ENCODE assay signal across 18 cellular contexts in genomic region chrX:48961585-48962091, GRCh38. TPM values are rescaled to one million over a fixed set of nuclear protein-coding genes. Genes with fewer than 3 reads are reported as not detected.
DNase-seq lines count a peak whose midpoint lies in the region; FAIRE-seq and TF ChIP-seq lines count a peak whose summit lies in the region.
"Had no signal": no experiment of that assay in that cellular context is flagged by ENCODE, and none has a peak within 500 bp of the region (broad histone marks: within the 10 kb centered on the region; RNA-seq: fewer than 3 reads in every experiment).

No MANE protein-coding gene starts in this region.

- H3K27ac ChIP-seq in Peyer's patch (peak overlapping the region in 3 of 4 donors; percentile 22 to 85 (median 42)), parathyroid adenoma (peak overlapping the region; percentile 69), WERI-Rb-1 (no peak overlapping the region)
- H3K27ac ChIP-seq: BLaER1 had no signal

- no peak for FAIRE-seq in HTR-8/SVneo (lab: Jason Lieb, UNC)
- no peak for FAIRE-seq in frontal cortex (lab: Jason Lieb, UNC)

- no peak overlapping the region for H3K9ac ChIP-seq in parathyroid adenoma
- H3K9ac ChIP-seq: BLaER1 had no signal

- H3K4me3 ChIP-seq in Peyer's patch (no peak overlapping the region), parathyroid adenoma (ENCODE audit: low read depth, low read length) (no peak overlapping the region), WERI-Rb-1 (ENCODE audit: low read depth, low read length) (no peak overlapping the region)
- H3K4me3 ChIP-seq: BLaER1, mucosa of descending colon had no signal

- no peak for TF ChIP-seq POLR2A in Peyer's patch (IDR thresholded peaks at IDR 0.05)
- TF ChIP-seq POLR2A in erythroblast (IDR thresholded peaks at IDR 0.05; ENCODE audit: low read length), result peak; percentile 74

- H3K36me3 ChIP-seq in Peyer's patch (no peaks in the 10 kb centered on the region), parathyroid adenoma (ENCODE audit: control insufficient read depth, insufficient read depth, low read length) (no peaks in the 10 kb centered on the region), WERI-Rb-1 (no peaks in the 10 kb centered on the region)

- DNase-seq in HuH-7 (ENCODE audit: low spot score) (peak; percentile 60), Peyer's patch (peak in 2 of 3 donors; percentile 38 to 57), erythroblast (lab: John Stamatoyannopoulos, UW) (peak; percentile 93 to 96), HTR-8/SVneo (ENCODE audit: insufficient read length, low spot score) (no peak), GM03348 (ENCODE audit: low spot score) (no peak), frontal cortex (ENCODE audit: low spot score in 2 of 2) (no peak), WERI-Rb-1 (no peak)
- DNase-seq: activated CD4-positive, alpha-beta T cell treated with anti-CD3 and anti-CD28 coated beads, Interleukin-2, amount 50 U/mL, for 48 hours; anterior cingulate cortex; DMS53; foreskin melanocyte; immature natural killer cell; mucosa of descending colon; NCI-H2029; NCI-H69; SHP77 treated with DMSO at 0.1 percent for 48 hours had no signal

- H3K4me2 ChIP-seq in parathyroid adenoma (ENCODE audit: low read length), result no peak overlapping the region
- H3K4me2 ChIP-seq: BLaER1 had no signal

- H3K27me3 ChIP-seq in Peyer's patch (no peaks in the 10 kb centered on the region), parathyroid adenoma (ENCODE audit: control insufficient read depth, insufficient read depth, low read length) (no peaks in the 10 kb centered on the region), WERI-Rb-1 (ENCODE audit: insufficient read depth, low read depth, severe bottlenecking) (peaks cover 6% of the 10 kb centered on the region)

- H3K4me1 ChIP-seq in Peyer's patch (peaks cover 0 to 9% (median 0%) of the 10 kb centered on the region in 4 donors), parathyroid adenoma (peaks cover 12% of the 10 kb centered on the region)

- TF ChIP-seq CTCF in Peyer's patch (IDR thresholded peaks at IDR 0.05), result no peak
- TF ChIP-seq CTCF in parathyroid adenoma (IDR thresholded peaks at IDR 0.05), result no peak
- TF ChIP-seq CTCF in WERI-Rb-1 (IDR thresholded peaks at IDR 0.05; ENCODE audit: low read depth, low read length), result no peak

- H3K9me3 ChIP-seq in Peyer's patch (no peaks in the 10 kb centered on the region), parathyroid adenoma (ENCODE audit: control insufficient read depth, low read length) (no peaks in the 10 kb centered on the region), WERI-Rb-1 (ENCODE audit: severe bottlenecking) (peaks cover 5% of the 10 kb centered on the region)
- H3K9me3 ChIP-seq: mucosa of descending colon had no signal

- H2AFZ ChIP-seq in parathyroid adenoma, result peak overlapping the region; percentile 66

- H3K79me2 ChIP-seq in parathyroid adenoma, result peaks cover 3% of the 10 kb centered on the region

RNA-seq across cellular contexts. Expression of gene OTUD5, which starts 4.2 kb away (rescaled TPM):
- total RNA-seq in Peyer's patch, result 10 to 100 TPM; 49.7 to 79.2 (median 71.0) TPM
- 17.1 TPM for total RNA-seq in frontal cortex

RNA-seq across cellular contexts. Expression of gene KCND1, which starts 10.0 kb away (rescaled TPM):
- total RNA-seq in Peyer's patch (1 to 10 TPM in 3 of 4 donors, under 1 TPM in 1; 0.35 to 5.8 (median 1.7) TPM), frontal cortex (0.41 TPM)

RNA-seq across cellular contexts. Expression of gene GRIPAP1, which starts 40.4 kb away (rescaled TPM):
- total RNA-seq in Peyer's patch (100 to 1,000 TPM in 1 of 4 donors, 10 to 100 TPM in 3; 32.4 to 139 (median 70.9) TPM), frontal cortex (35.1 TPM)

RNA-seq across cellular contexts. Expression of gene PIM2, which starts 42.8 kb away (rescaled TPM):
- total RNA-seq in Peyer's patch, result 10 to 100 TPM; 17.3 to 24.8 (median 19.1) TPM
- total RNA-seq in frontal cortex, result 14.3 TPM

RNA-seq across cellular contexts. Expression of gene SLC35A2, which starts 50.2 kb away (rescaled TPM):
- 10 to 100 TPM; 14.0 to 43.3 (median 21.5) TPM for total RNA-seq in Peyer's patch
- 9.8 TPM for total RNA-seq in frontal cortex

Comparison
In these comparisons a context has a peak if more than half of its experiments do, and no peak if none do; other contexts are left out.
1. DNase-seq: peak in HuH-7 (single experiment), Peyer's patch (2 of 3) and erythroblast (2 of 2); none in HTR-8/SVneo (single experiment), GM03348 (single experiment), frontal cortex (0 of 2) and WERI-Rb-1 (single experiment).